25 cellular contexts compared by ENCODE assay signal in the genomic region with DNA sequence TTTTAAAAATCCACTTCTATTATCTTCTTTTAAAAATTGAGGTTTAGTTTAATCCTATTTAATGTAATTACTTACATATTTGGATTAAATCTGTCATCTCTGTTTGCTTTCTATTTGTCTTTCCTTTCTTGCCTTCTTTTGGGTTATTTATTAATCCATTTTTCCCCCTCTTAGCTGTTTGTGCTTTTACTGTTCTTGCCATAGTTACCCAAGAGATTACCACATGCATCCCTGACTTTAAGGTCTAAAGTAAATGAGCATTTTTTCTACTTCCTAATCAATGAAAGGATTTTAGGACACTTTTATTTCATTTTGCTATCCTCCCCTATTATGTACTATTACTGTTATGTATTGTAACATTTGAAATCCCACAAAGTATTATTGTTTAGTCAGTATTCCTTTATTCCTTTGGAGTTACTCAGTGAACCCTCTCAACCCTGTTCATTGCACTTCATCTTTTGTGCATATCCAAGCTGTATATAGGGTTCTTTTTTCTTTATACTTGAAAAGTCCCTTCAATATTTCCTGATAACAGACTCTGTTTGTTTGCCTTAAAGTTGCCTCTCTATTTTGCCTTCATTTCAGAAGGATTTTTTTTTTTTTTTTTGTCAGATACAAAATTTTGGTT.
DNase-seq lines count a peak whose midpoint lies in the region; ATAC-seq and TF ChIP-seq lines count a peak whose summit lies in the region.
"Had no signal": no experiment of that assay in that cellular context is flagged by ENCODE, and none has a peak within 500 bp of the region (broad histone marks: within the 10 kb centered on the region; RNA-seq: fewer than 3 reads in every experiment).

No MANE protein-coding gene starts in this region.

- in situ Hi-C loops in ACHN (cut with HindIII; ENCODE audit: low pct_ligation_motif_present, low pct_unique_long_range_greater_than_20kb, low sequenced_read_pairs): no loop called here

- H3K4me1 ChIP-seq in HUES64 (ENCODE audit: insufficient read depth, low read length) (peaks cover 48% of the 10 kb centered on the region), endodermal cell (ENCODE audit: control insufficient read depth, insufficient read depth, low read length) (no peaks in the 10 kb centered on the region)
- H3K4me1 ChIP-seq: breast epithelium had no signal

- peak overlapping the region; percentile 41; the same call in 1 of the 2 replicates for H3K9ac ChIP-seq in HUES64 (ENCODE audit: low read depth, low read length)
- H3K9ac ChIP-seq in endodermal cell (ENCODE audit: extremely low read depth, low read length, poor library complexity, severe bottlenecking): no peak overlapping the region
- H3K9ac ChIP-seq: KMS-11 had no signal

- H3K4me3 ChIP-seq in HUES64 (ENCODE audit: low read length) (no peak overlapping the region), endodermal cell (ENCODE audit: low read length) (peak overlapping the region; percentile 34)
- H3K4me3 ChIP-seq: adrenal gland; BLaER1 treated with 17β-estradiol and CSF1 and Interleukin-3, amounts not matched to agents 10 nM and 100 nM; breast epithelium; coronary artery; HAP-1 had no signal

- H3K9me3 ChIP-seq in HUES64 (ENCODE audit: insufficient read depth, low read depth, low read length): peaks cover 22% of the 10 kb centered on the region
- H3K9me3 ChIP-seq in endodermal cell (ENCODE audit: control insufficient read depth, low read length): peaks cover 24% of the 10 kb centered on the region
- H3K9me3 ChIP-seq: HAP-1, neutrophil had no signal

- no peaks in the 10 kb centered on the region for H3K27me3 Mint-ChIP-seq in endodermal cell (ENCODE audit: insufficient read depth)
- H3K27me3 Mint-ChIP-seq in memory B cell: no peaks in the 10 kb centered on the region
- H3K27me3 Mint-ChIP-seq: type B pancreatic cell had no signal

- peak overlapping the region; percentile 28; the same call in 1 of the 2 replicates for H3K27ac ChIP-seq in HUES64 (ENCODE audit: low read depth, low read length)
- no peak overlapping the region for H3K27ac ChIP-seq in endodermal cell (ENCODE audit: low read depth, low read length)
- H3K27ac ChIP-seq: adrenal gland, breast epithelium, KMS-11, neutrophil had no signal

- H3K9me3 Mint-ChIP-seq in endodermal cell (peaks cover 31% of the 10 kb centered on the region), memory B cell (peaks cover 6% of the 10 kb centered on the region)

- H3K27me3 ChIP-seq in HUES64 (ENCODE audit: insufficient read depth, low read length) (no peaks in the 10 kb centered on the region), endodermal cell (ENCODE audit: control insufficient read depth, insufficient read depth, low read length, poor library complexity, severe bottlenecking) (no peaks in the 10 kb centered on the region)
- H3K27me3 ChIP-seq: adrenal gland; BLaER1 treated with 17β-estradiol and CSF1 and Interleukin-3, amounts not matched to agents 10 nM and 100 nM; breast epithelium; neutrophil had no signal

- TF ChIP-seq CTCF in endodermal cell (conservative IDR thresholded peaks at IDR 0.05): no peak

- no peak overlapping the region for H3K27ac Mint-ChIP-seq in endodermal cell
- peak overlapping the region; percentile 81 for H3K27ac Mint-ChIP-seq in memory B cell

- H3K4me3 Mint-ChIP-seq in endodermal cell (no peak overlapping the region), memory B cell (no peak overlapping the region)

- ATAC-seq in memory B cell (ENCODE audit: low read depth) (no peak), HG03196 (IDR thresholded peaks at IDR 0.05; ENCODE audit: unreplicated experiment) (no peak), GM21423 (IDR thresholded peaks at IDR 0.05; ENCODE audit: unreplicated experiment) (no peak)
- ATAC-seq: sciatic nerve had no signal

- H3K36me3 Mint-ChIP-seq in endodermal cell (ENCODE audit: low read depth) (peaks cover 39% of the 10 kb centered on the region), memory B cell (peaks cover 36% of the 10 kb centered on the region)

- H3K4me1 Mint-ChIP-seq in endodermal cell (peaks cover 25% of the 10 kb centered on the region), memory B cell (peaks cover 60% of the 10 kb centered on the region)

- peaks cover 13% of the 10 kb centered on the region; the same call in 1 of the 2 replicates for H3K36me3 ChIP-seq in HUES64 (ENCODE audit: insufficient read depth, low read length)
- H3K36me3 ChIP-seq in endodermal cell (ENCODE audit: control insufficient read depth, insufficient read depth, low read length): peaks cover 8% of the 10 kb centered on the region
- H3K36me3 ChIP-seq: adrenal gland, breast epithelium, neutrophil had no signal

- peak; percentile 36 for DNase-seq in ACHN
- no peak for DNase-seq in endodermal cell
- DNase-seq in memory B cell (ENCODE audit: low spot score in 2 of 2): no peak
- DNase-seq in HUDEP-2 (lab: John Stamatoyannopoulos, UW; ENCODE audit: unreplicated experiment in 76 of 76): no peak
- DNase-seq in NCI-H2196 (lab: John Stamatoyannopoulos, UW; ENCODE audit: unreplicated experiment): no peak
- DNase-seq: activated gamma-delta T cell treated with Interleukin-2 at 50 U/mL for 16 hours; activated T-cell treated with anti-CD3 and anti-CD28 coated beads, Interleukin-2, amount 50 U/mL, for 1 hour; adrenal gland; NCI-H1048; NCI-H2029; NCI-H345; NCI-H82; SHP77; T1000 had no signal
